ENCODE assay signal across 2 cellular contexts in the genomic region with DNA sequence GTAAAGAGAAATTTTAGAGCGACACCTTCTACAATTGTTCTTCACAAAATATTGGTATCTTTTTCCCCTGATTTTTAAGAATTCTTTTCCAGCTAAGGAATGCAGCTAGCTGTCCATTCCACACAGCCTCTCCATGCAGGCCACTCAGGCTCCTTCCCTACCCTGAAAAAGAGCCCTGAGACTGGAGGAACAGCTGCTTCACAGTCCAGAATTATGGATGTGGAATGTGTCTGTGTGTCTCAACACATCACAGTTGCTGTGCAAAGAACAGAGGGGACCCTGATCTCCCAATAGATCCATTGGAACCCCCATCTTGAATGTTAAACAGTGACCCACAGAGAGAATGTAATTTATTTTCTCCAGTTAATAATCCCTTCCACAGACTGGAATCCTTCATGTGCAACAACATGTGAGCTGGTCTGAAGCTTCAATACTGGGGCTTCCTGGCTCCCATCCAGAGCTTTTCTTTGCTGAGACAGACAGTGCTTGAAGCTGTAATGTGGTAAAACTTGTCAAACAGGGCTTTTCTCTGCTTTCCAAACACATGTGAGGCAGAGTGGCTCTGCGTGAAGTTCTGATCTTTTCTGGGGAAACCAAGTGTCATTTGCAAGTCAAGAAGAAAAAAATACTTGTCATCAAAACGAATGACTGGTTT.
TF ChIP-seq lines count a peak whose summit lies in the region.

No MANE protein-coding gene starts in this region.

TF ChIP-seq in liver, 16 proteins besides CTCF, POLR2A, EP300 and RAD21 (continued from another document):
- TF ChIP-seq TAF1 (conservative IDR thresholded peaks at IDR 0.05) (no peak), RXRA (IDR thresholded peaks at IDR 0.05) (no peak), YY1 (IDR thresholded peaks at IDR 0.05) (no peak), HNF4G (IDR thresholded peaks at IDR 0.05) (no peak), JUND (IDR thresholded peaks at IDR 0.05) (no peak), FOXA1 (IDR thresholded peaks at IDR 0.05) (no peak), EGR1 (IDR thresholded peaks at IDR 0.05; ENCODE audit: low read depth in 2 of 2) (no peak), FOXA2 (IDR thresholded peaks at IDR 0.05) (no peak), GABPA (IDR thresholded peaks at IDR 0.05 in 1 of 2, conservative IDR thresholded peaks at IDR 0.05 in 1 of 2) (no peak), SP1 (IDR thresholded peaks at IDR 0.05) (no peak), HNF4A (conservative IDR thresholded peaks at IDR 0.05) (no peak)
- TF ChIP-seq, protein P1, sequence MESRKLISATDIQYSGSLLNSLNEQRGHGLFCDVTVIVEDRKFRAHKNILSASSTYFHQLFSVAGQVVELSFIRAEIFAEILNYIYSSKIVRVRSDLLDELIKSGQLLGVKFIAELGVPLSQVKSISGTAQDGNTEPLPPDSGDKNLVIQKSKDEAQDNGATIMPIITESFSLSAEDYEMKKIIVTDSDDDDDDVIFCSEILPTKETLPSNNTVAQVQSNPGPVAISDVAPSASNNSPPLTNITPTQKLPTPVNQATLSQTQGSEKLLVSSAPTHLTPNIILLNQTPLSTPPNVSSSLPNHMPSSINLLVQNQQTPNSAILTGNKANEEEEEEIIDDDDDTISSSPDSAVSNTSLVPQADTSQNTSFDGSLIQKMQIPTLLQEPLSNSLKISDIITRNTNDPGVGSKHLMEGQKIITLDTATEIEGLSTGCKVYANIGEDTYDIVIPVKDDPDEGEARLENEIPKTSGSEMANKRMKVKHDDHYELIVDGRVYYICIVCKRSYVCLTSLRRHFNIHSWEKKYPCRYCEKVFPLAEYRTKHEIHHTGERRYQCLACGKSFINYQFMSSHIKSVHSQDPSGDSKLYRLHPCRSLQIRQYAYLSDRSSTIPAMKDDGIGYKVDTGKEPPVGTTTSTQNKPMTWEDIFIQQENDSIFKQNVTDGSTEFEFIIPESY (IDR thresholded peaks at IDR 0.05), result no peak
- TF ChIP-seq, protein P2, sequence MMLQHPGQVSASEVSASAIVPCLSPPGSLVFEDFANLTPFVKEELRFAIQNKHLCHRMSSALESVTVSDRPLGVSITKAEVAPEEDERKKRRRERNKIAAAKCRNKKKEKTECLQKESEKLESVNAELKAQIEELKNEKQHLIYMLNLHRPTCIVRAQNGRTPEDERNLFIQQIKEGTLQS (IDR thresholded peaks at IDR 0.05), result no peak
- TF ChIP-seq, protein P3, sequence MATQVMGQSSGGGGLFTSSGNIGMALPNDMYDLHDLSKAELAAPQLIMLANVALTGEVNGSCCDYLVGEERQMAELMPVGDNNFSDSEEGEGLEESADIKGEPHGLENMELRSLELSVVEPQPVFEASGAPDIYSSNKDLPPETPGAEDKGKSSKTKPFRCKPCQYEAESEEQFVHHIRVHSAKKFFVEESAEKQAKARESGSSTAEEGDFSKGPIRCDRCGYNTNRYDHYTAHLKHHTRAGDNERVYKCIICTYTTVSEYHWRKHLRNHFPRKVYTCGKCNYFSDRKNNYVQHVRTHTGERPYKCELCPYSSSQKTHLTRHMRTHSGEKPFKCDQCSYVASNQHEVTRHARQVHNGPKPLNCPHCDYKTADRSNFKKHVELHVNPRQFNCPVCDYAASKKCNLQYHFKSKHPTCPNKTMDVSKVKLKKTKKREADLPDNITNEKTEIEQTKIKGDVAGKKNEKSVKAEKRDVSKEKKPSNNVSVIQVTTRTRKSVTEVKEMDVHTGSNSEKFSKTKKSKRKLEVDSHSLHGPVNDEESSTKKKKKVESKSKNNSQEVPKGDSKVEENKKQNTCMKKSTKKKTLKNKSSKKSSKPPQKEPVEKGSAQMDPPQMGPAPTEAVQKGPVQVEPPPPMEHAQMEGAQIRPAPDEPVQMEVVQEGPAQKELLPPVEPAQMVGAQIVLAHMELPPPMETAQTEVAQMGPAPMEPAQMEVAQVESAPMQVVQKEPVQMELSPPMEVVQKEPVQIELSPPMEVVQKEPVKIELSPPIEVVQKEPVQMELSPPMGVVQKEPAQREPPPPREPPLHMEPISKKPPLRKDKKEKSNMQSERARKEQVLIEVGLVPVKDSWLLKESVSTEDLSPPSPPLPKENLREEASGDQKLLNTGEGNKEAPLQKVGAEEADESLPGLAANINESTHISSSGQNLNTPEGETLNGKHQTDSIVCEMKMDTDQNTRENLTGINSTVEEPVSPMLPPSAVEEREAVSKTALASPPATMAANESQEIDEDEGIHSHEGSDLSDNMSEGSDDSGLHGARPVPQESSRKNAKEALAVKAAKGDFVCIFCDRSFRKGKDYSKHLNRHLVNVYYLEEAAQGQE (IDR thresholded peaks at IDR 0.05), result no peak

TF ChIP-seq in SK-N-SH, 30 proteins besides CTCF, POLR2A, EP300 and RAD21 (continued from another document):
- TF ChIP-seq, protein P1 (IDR thresholded peaks at IDR 0.05; ENCODE audit: borderline replicate concordance, low read depth), result no peak
- no peak for TF ChIP-seq EZH2phosphoT487 (IDR thresholded peaks at IDR 0.05; ENCODE audit: borderline replicate concordance, low read depth)
- no peak for TF ChIP-seq RXRA (IDR thresholded peaks at IDR 0.05; ENCODE audit: borderline replicate concordance, low read depth)
- TF ChIP-seq JUND (IDR thresholded peaks at IDR 0.05), result no peak
- no peak for TF ChIP-seq NRF1 (IDR thresholded peaks at IDR 0.05; ENCODE audit: low read depth, low read length)
- TF ChIP-seq MXI1 (IDR thresholded peaks at IDR 0.05; ENCODE audit: low read depth, low read length), result no peak
- no peak for TF ChIP-seq TCF12 (IDR thresholded peaks at IDR 0.05)
- TF ChIP-seq FOSL2 (IDR thresholded peaks at IDR 0.05; ENCODE audit: borderline replicate concordance, low read depth), result no peak
- TF ChIP-seq RCOR1 (IDR thresholded peaks at IDR 0.05; ENCODE audit: low read length), result no peak
- no peak for TF ChIP-seq SIN3A (IDR thresholded peaks at IDR 0.05; ENCODE audit: borderline replicate concordance, low read depth, low read length)
- TF ChIP-seq, protein P4, sequence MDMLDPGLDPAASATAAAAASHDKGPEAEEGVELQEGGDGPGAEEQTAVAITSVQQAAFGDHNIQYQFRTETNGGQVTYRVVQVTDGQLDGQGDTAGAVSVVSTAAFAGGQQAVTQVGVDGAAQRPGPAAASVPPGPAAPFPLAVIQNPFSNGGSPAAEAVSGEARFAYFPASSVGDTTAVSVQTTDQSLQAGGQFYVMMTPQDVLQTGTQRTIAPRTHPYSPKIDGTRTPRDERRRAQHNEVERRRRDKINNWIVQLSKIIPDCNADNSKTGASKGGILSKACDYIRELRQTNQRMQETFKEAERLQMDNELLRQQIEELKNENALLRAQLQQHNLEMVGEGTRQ (IDR thresholded peaks at IDR 0.05; ENCODE audit: borderline replicate concordance, low read depth, low read length), result no peak
- no peak for TF ChIP-seq SMC3 (IDR thresholded peaks at IDR 0.05; ENCODE audit: low read depth, low read length)
- TF ChIP-seq TEAD4 (IDR thresholded peaks at IDR 0.05; ENCODE audit: borderline replicate concordance, insufficient read depth), result no peak
- TF ChIP-seq GABPA (IDR thresholded peaks at IDR 0.05; ENCODE audit: low read depth), result no peak
- no peak for TF ChIP-seq YY1 (IDR thresholded peaks at IDR 0.05; ENCODE audit: low read depth)
- TF ChIP-seq, protein P5, sequence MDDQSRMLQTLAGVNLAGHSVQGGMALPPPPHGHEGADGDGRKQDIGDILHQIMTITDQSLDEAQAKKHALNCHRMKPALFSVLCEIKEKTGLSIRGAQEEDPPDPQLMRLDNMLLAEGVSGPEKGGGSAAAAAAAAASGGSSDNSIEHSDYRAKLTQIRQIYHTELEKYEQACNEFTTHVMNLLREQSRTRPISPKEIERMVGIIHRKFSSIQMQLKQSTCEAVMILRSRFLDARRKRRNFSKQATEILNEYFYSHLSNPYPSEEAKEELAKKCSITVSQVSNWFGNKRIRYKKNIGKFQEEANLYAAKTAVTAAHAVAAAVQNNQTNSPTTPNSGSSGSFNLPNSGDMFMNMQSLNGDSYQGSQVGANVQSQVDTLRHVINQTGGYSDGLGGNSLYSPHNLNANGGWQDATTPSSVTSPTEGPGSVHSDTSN (IDR thresholded peaks at IDR 0.05), result no peak
- no peak for TF ChIP-seq FOXJ3 (CRISPR knock-in tag; IDR thresholded peaks at IDR 0.05)
- TF ChIP-seq RFX5 (IDR thresholded peaks at IDR 0.05; ENCODE audit: low read length), result no peak
